17 cellular contexts compared by ENCODE assay signal in the genomic region with DNA sequence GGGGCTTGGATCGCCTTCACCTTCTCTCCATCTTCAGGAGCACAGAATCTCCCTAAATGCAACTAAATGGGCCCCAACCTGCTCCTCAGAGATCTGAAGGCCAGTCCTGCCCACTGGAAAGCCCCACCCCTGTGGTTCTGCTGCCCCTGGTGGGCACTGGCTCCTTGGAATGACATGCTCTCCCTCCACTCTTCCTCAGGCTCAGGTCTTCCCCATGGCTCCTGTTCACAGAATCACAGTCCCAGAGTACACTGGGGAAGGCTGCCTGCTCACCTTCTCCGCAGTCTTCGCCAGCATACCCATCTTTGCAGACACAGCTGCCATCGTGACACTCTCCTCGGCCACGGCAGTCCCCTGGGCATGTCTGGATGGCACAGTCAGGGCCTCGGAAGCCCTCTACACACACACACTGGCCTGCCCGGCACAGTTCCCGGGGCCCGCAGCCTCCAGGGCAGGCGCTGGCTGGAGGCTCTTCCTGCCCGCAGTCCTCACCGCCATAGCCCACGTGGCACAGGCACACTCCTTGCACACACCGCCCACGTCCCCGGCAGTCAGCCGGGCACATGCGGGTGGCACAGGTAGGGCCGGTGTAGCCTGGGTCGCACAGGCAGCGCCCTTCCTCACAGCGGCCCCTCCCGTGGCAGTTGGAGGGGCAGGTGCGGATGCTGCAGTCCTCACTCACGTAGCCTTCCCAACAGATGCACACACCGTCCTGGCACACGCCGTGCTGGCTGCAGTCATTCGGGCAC. TPM values are rescaled to one million over a fixed set of nuclear protein-coding genes. Genes with fewer than 3 reads are reported as not detected.
DNase-seq lines count a peak whose midpoint lies in the region; ATAC-seq, FAIRE-seq and TF ChIP-seq lines count a peak whose summit lies in the region.
"Had no signal": no experiment of that assay in that cellular context is flagged by ENCODE, and none has a peak within 500 bp of the region (broad histone marks: within the 10 kb centered on the region; RNA-seq: fewer than 3 reads in every experiment).

No MANE protein-coding gene starts in this region.

- ATAC-seq in activated naive CD8-positive, alpha-beta T cell treated with anti-CD3 and anti-CD28 coated beads, Interleukin-2, amount 10 ng/mL, durations not matched to agents 7 days and 5 days (ENCODE audit: low read depth), result peak; percentile 19
- no peak for ATAC-seq in activated naive CD8-positive, alpha-beta T cell treated with anti-CD3 and anti-CD28 coated beads, Interleukin-2, amount 50 U/mL, for 24 hours
- no peak for ATAC-seq in HG02588 (IDR thresholded peaks at IDR 0.05; ENCODE audit: unreplicated experiment)

- POLR2A ChIA-PET in activated naive CD8-positive, alpha-beta T cell treated with anti-CD3 and anti-CD28 coated beads, Interleukin-2, amount 10 ng/mL, durations not matched to agents 7 days and 5 days (lab: Charles Lee), result no interaction called here

- H3K4me1 Mint-ChIP-seq in activated naive CD8-positive, alpha-beta T cell treated with anti-CD3 and anti-CD28 coated beads, Interleukin-2, amount 10 ng/mL, durations not matched to agents 7 days and 5 days, result peaks cover 3% of the 10 kb centered on the region
- no peaks in the 10 kb centered on the region for H3K4me1 Mint-ChIP-seq in activated naive CD8-positive, alpha-beta T cell treated with anti-CD3 and anti-CD28 coated beads, Interleukin-2, amount 50 U/mL, for 24 hours
- no peaks in the 10 kb centered on the region for H3K4me1 Mint-ChIP-seq in astrocyte (ENCODE audit: low read depth, unreplicated experiment)

- no peak overlapping the region for H3K9ac ChIP-seq in astrocyte (ENCODE audit: low read length)

- H3K9me3 ChIP-seq in astrocyte (ENCODE audit: insufficient read depth, low read depth, low read length) (peaks cover 3% of the 10 kb centered on the region), uterus (no peaks in the 10 kb centered on the region)
- H3K9me3 ChIP-seq: MG63 had no signal

- H3K27ac Mint-ChIP-seq in activated naive CD8-positive, alpha-beta T cell treated with anti-CD3 and anti-CD28 coated beads, Interleukin-2, amount 10 ng/mL, durations not matched to agents 7 days and 5 days, result no peak overlapping the region
- H3K27ac Mint-ChIP-seq in activated naive CD8-positive, alpha-beta T cell treated with anti-CD3 and anti-CD28 coated beads, Interleukin-2, amount 50 U/mL, for 24 hours, result no peak overlapping the region
- H3K27ac Mint-ChIP-seq in astrocyte (ENCODE audit: unreplicated experiment), result no peak overlapping the region
- H3K27ac Mint-ChIP-seq: activated CD4-positive, alpha-beta memory T cell treated with anti-CD3 and anti-CD28 coated beads for 36 hours; type B pancreatic cell had no signal

- intact Hi-C loops in uterus (cut with DNase I; ENCODE audit: low total_unique reads), result no loop called here

- no peak overlapping the region for H3K27ac ChIP-seq in astrocyte (ENCODE audit: low read depth, low read length)
- peak overlapping the region; percentile 93 to 96 for H3K27ac ChIP-seq in uterus
- H3K27ac ChIP-seq: HL-60, skin epidermis had no signal

- H3K36me3 Mint-ChIP-seq in activated naive CD8-positive, alpha-beta T cell treated with anti-CD3 and anti-CD28 coated beads, Interleukin-2, amount 10 ng/mL, durations not matched to agents 7 days and 5 days, result no peaks in the 10 kb centered on the region
- H3K36me3 Mint-ChIP-seq in activated naive CD8-positive, alpha-beta T cell treated with anti-CD3 and anti-CD28 coated beads, Interleukin-2, amount 50 U/mL, for 24 hours (ENCODE audit: low read depth), result no peaks in the 10 kb centered on the region
- peaks cover 7% of the 10 kb centered on the region for H3K36me3 Mint-ChIP-seq in astrocyte (ENCODE audit: low read depth, unreplicated experiment)
- H3K36me3 Mint-ChIP-seq: activated CD4-positive, alpha-beta memory T cell treated with anti-CD3 and anti-CD28 coated beads for 36 hours; type B pancreatic cell had no signal

- peaks cover 77% of the 10 kb centered on the region for H3K27me3 ChIP-seq in astrocyte (ENCODE audit: insufficient read depth, low read length)
- peaks cover 61% of the 10 kb centered on the region for H3K27me3 ChIP-seq in kidney epithelial cell (ENCODE audit: control insufficient read depth, insufficient read depth, low read length)
- H3K27me3 ChIP-seq in uterus, result no peaks in the 10 kb centered on the region
- H3K27me3 ChIP-seq: MG63 had no signal

- no peak overlapping the region for H3K4me3 Mint-ChIP-seq in activated naive CD8-positive, alpha-beta T cell treated with anti-CD3 and anti-CD28 coated beads, Interleukin-2, amount 10 ng/mL, durations not matched to agents 7 days and 5 days
- H3K4me3 Mint-ChIP-seq in activated naive CD8-positive, alpha-beta T cell treated with anti-CD3 and anti-CD28 coated beads, Interleukin-2, amount 50 U/mL, for 24 hours, result no peak overlapping the region
- no peak overlapping the region for H3K4me3 Mint-ChIP-seq in astrocyte (ENCODE audit: unreplicated experiment)
- H3K4me3 Mint-ChIP-seq: activated CD4-positive, alpha-beta memory T cell treated with anti-CD3 and anti-CD28 coated beads for 36 hours; type B pancreatic cell had no signal

- TF ChIP-seq CTCF in astrocyte (IDR thresholded peaks at IDR 0.05; ENCODE audit: insufficient read depth, low read depth, low read length) (no peak), kidney epithelial cell (IDR thresholded peaks at IDR 0.05; ENCODE audit: insufficient read depth, low read length, poor library complexity, severe bottlenecking) (peak; percentile 12), uterus (IDR thresholded peaks at IDR 0.05) (no peak), GM13977 (IDR thresholded peaks at IDR 0.05; ENCODE audit: extremely low read depth, insufficient read depth, missing control alignments) (no peak)

- H3K4me1 ChIP-seq in astrocyte (ENCODE audit: insufficient read depth, low read length), result peaks cover 9% of the 10 kb centered on the region
- H3K4me1 ChIP-seq in uterus, result peaks cover 8 to 20% of the 10 kb centered on the region in 2 donors

- H3K79me2 ChIP-seq in astrocyte (ENCODE audit: insufficient read depth, low read length), result no peaks in the 10 kb centered on the region

- no peaks in the 10 kb centered on the region for H3K9me3 Mint-ChIP-seq in activated naive CD8-positive, alpha-beta T cell treated with anti-CD3 and anti-CD28 coated beads, Interleukin-2, amount 10 ng/mL, durations not matched to agents 7 days and 5 days
- H3K9me3 Mint-ChIP-seq in activated naive CD8-positive, alpha-beta T cell treated with anti-CD3 and anti-CD28 coated beads, Interleukin-2, amount 50 U/mL, for 24 hours, result no peaks in the 10 kb centered on the region
- H3K9me3 Mint-ChIP-seq in astrocyte (ENCODE audit: unreplicated experiment), result no peaks in the 10 kb centered on the region
- H3K9me3 Mint-ChIP-seq: activated CD4-positive, alpha-beta memory T cell treated with anti-CD3 and anti-CD28 coated beads for 36 hours; type B pancreatic cell had no signal

- peaks cover 59% of the 10 kb centered on the region for H3K27me3 Mint-ChIP-seq in activated naive CD8-positive, alpha-beta T cell treated with anti-CD3 and anti-CD28 coated beads, Interleukin-2, amount 10 ng/mL, durations not matched to agents 7 days and 5 days
- peaks cover 44% of the 10 kb centered on the region for H3K27me3 Mint-ChIP-seq in activated naive CD8-positive, alpha-beta T cell treated with anti-CD3 and anti-CD28 coated beads, Interleukin-2, amount 50 U/mL, for 24 hours
- H3K27me3 Mint-ChIP-seq in astrocyte (ENCODE audit: low read depth, unreplicated experiment), result peaks cover 81% of the 10 kb centered on the region

- FAIRE-seq in astrocyte (lab: Jason Lieb, UNC), result no peak

- H4K20me1 ChIP-seq in astrocyte (ENCODE audit: insufficient read depth, low read length), result peaks cover 13% of the 10 kb centered on the region

- no peaks in the 10 kb centered on the region for H3K36me3 ChIP-seq in astrocyte (ENCODE audit: insufficient read depth, low read length)
- H3K36me3 ChIP-seq in kidney epithelial cell (ENCODE audit: control insufficient read depth, insufficient read depth, low read length), result no peaks in the 10 kb centered on the region
- no peaks in the 10 kb centered on the region for H3K36me3 ChIP-seq in uterus
- H3K36me3 ChIP-seq: MG63 had no signal

- no peak for DNase-seq in activated naive CD8-positive, alpha-beta T cell treated with anti-CD3 and anti-CD28 coated beads, Interleukin-2, amount 10 ng/mL, durations not matched to agents 7 days and 5 days
- DNase-seq in activated naive CD8-positive, alpha-beta T cell treated with anti-CD3 and anti-CD28 coated beads, Interleukin-2, amount 50 U/mL, for 24 hours, result no peak
- DNase-seq in astrocyte (ENCODE audit: low read depth), result no peak
- DNase-seq in kidney epithelial cell (ENCODE audit: low read depth), result no peak
- DNase-seq in uterus, result no peak
- DNase-seq in epidermal melanocyte (ENCODE audit: insufficient read length, low spot score), result no peak
- no peak for DNase-seq in GM13977 (ENCODE audit: low spot score)
- DNase-seq: activated CD4-positive, alpha-beta memory T cell treated with anti-CD3 and anti-CD28 coated beads for 36 hours; activated effector memory CD4-positive, alpha-beta T cell treated with anti-CD3 and anti-CD28 coated beads, Interleukin-2, amount 50 U/mL, for 16 hours; AML-193; cerebellar nuclear complex; MG63 had no signal

- H3K4me3 ChIP-seq in astrocyte (ENCODE audit: insufficient read depth, low read depth, low read length) (no peak overlapping the region), kidney epithelial cell (ENCODE audit: low read depth, low read length) (no peak overlapping the region), uterus (no peak overlapping the region)
- H3K4me3 ChIP-seq: MG63 had no signal

- H2AFZ ChIP-seq in astrocyte (ENCODE audit: low read depth, low read length), result peak overlapping the region; percentile 34

- in situ Hi-C loops in GM13977 (cut with MboI; ENCODE audit: low pct_unique_long_range_greater_than_20kb, low sequenced_read_pairs, unreplicated experiment), result no loop called here

- no peak for TF ChIP-seq POLR2A in uterus (IDR thresholded peaks at IDR 0.05)

- H3K4me2 ChIP-seq in astrocyte (ENCODE audit: low read length), result no peak overlapping the region

RNA-seq across cellular contexts. Expression of a gene that starts 13.6 kb away (rescaled TPM):
- 1 to 10 TPM; 8.6 to 9.2 TPM for total RNA-seq in activated naive CD8-positive, alpha-beta T cell treated with anti-CD3 and anti-CD28 coated beads, Interleukin-2, amount 10 ng/mL, durations not matched to agents 7 days and 5 days
- 1.8 and 2.3 TPM in 2 replicates for total RNA-seq in astrocyte
- 0.34 and 0.38 TPM in 2 replicates for total RNA-seq in kidney epithelial cell
- 100 to 1,000 TPM in 3 of 4 donors, 10 to 100 TPM in 1; 90.6 to 217 (median 181) TPM for total RNA-seq in uterus

RNA-seq across cellular contexts. Expression of a gene that starts 32.5 kb away (rescaled TPM):
- total RNA-seq in activated naive CD8-positive, alpha-beta T cell treated with anti-CD3 and anti-CD28 coated beads, Interleukin-2, amount 10 ng/mL, durations not matched to agents 7 days and 5 days, result 100 to 1,000 TPM; 136 to 147 TPM
- 68.7 and 70.1 TPM in 2 replicates for total RNA-seq in astrocyte
- 42.5 and 47.0 TPM in 2 replicates for total RNA-seq in kidney epithelial cell
- 100 to 1,000 TPM in 1 of 4 donors, 10 to 100 TPM in 3; 16.4 to 121 (median 33.6) TPM for total RNA-seq in uterus

RNA-seq across cellular contexts. Expression of a gene that starts 34.6 kb away (rescaled TPM):
- total RNA-seq in activated naive CD8-positive, alpha-beta T cell treated with anti-CD3 and anti-CD28 coated beads, Interleukin-2, amount 10 ng/mL, durations not matched to agents 7 days and 5 days, result 1 to 10 TPM; 5.5 to 6.3 TPM
- 5.2 TPM in 2 replicates for total RNA-seq in astrocyte
- total RNA-seq in kidney epithelial cell, result 4.6 and 5.3 TPM in 2 replicates
- 10 to 100 TPM in 1 of 4 donors, 1 to 10 TPM in 3; 1.3 to 10.3 (median 5.1) TPM for total RNA-seq in uterus

RNA-seq across cellular contexts. Expression of a gene that starts 56.2 kb away (rescaled TPM):
- 1 to 10 TPM; 1.1 to 1.2 TPM for total RNA-seq in activated naive CD8-positive, alpha-beta T cell treated with anti-CD3 and anti-CD28 coated beads, Interleukin-2, amount 10 ng/mL, durations not matched to agents 7 days and 5 days
- total RNA-seq in astrocyte (0.45 and 0.67 TPM in 2 replicates), kidney epithelial cell (0.27 TPM in 1 of 2 replicates, not detected in the other), uterus (1 to 10 TPM in 2 of 4 donors, not detected in 2; 8.0 to 9.4 TPM)
- total RNA-seq: T-helper 2 cell treated with Interferon-gamma antibody and Interleukin-4, amounts not matched to agents 100 ng/mL and 5 ng/mL, for 36 hours had no signal

RNA-seq across cellular contexts. Expression of a gene that starts 57.3 kb away (rescaled TPM):
- total RNA-seq in activated naive CD8-positive, alpha-beta T cell treated with anti-CD3 and anti-CD28 coated beads, Interleukin-2, amount 10 ng/mL, durations not matched to agents 7 days and 5 days, result under 1 TPM; 0.43 to 0.72 TPM
- total RNA-seq in astrocyte (0.11 and 0.46 TPM in 2 replicates), kidney epithelial cell (1.1 TPM in 1 of 2 replicates, not detected in the other), uterus (1 to 10 TPM in 1 of 4 donors, not detected in 3; 4.1 TPM)

Comparison
In these comparisons a context has a peak if more than half of its experiments do, and no peak if none do; other contexts are left out.
1. RNA of a gene that starts 13.6 kb away (total RNA-seq): 90.6 to 217 TPM in uterus; 8.6 to 9.2 TPM in activated naive CD8-positive, alpha-beta T cell treated with anti-CD3 and anti-CD28 coated beads, Interleukin-2, amount 10 ng/mL, durations not matched to agents 7 days and 5 days, 1.8 to 2.3 TPM in astrocyte and 0.34 to 0.38 TPM in kidney epithelial cell; every median in the first group is over 4 times any median in the second.